Comparison of ENCODE assay signal across 21 cellular contexts in the genomic region with DNA sequence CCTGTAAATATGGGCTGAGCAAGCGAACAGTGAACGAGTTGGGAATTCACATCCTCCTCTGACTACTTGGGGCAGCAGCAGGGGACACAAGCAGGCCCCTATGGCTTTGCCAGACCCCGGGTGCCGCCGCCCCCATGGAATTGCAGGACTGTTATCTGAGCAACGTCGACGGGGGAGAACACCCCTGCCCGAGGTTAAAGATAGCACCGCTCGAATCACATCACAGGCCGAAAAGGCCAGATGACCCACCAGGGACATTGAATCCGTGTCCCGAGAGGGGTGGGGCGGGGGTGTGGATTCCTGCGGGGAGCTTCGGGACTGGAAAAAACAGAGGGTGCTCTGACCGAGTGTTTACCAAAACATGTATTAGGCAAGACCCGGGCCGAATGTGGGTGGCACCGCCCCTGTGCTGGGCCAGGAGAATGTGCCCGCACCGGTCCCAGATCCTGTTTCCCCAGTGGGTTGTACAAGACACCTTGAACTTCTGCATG. TPM values are rescaled to one million over a fixed set of nuclear protein-coding genes. Genes with fewer than 3 reads are reported as not detected.
DNase-seq lines count a peak whose midpoint lies in the region; ATAC-seq and TF ChIP-seq lines count a peak whose summit lies in the region.
"Had no signal": no experiment of that assay in that cellular context is flagged by ENCODE, and none has a peak within 500 bp of the region (broad histone marks: within the 10 kb centered on the region; RNA-seq: fewer than 3 reads in every experiment).

No MANE protein-coding gene starts in this region.

- H3K9ac ChIP-seq in parathyroid adenoma: peak overlapping the region; percentile 58

- CTCF ChIA-PET in HEK293T (lab: Yijun Ruan, JAX): no interaction called here

- no peak overlapping the region for H3K4me3 ChIP-seq in body of pancreas
- H3K4me3 ChIP-seq in right atrium auricular region: no peak overlapping the region
- no peak overlapping the region for H3K4me3 ChIP-seq in parathyroid adenoma (ENCODE audit: low read depth, low read length)
- H3K4me3 ChIP-seq: A549, cardiac muscle cell, tibial nerve had no signal

- H3K36me3 ChIP-seq in body of pancreas (replicated peaks in 1 of 2; ENCODE audit: insufficient read depth in 1 of 2, low read depth in 2 of 2) (no peaks in the 10 kb centered on the region), right atrium auricular region (peaks cover 13% of the 10 kb centered on the region), parathyroid adenoma (ENCODE audit: control insufficient read depth, insufficient read depth, low read length) (no peaks in the 10 kb centered on the region)
- H3K36me3 ChIP-seq: cardiac muscle cell had no signal

- peak overlapping the region; percentile 54 for H3K27ac ChIP-seq in C4-2B
- H3K27ac ChIP-seq in body of pancreas: peak overlapping the region in 3 of 4 donors; percentile 54 to 75 (median 71)
- peak overlapping the region; percentile 76 to 80 for H3K27ac ChIP-seq in right atrium auricular region
- peak overlapping the region; percentile 95 for H3K27ac ChIP-seq in parathyroid adenoma
- H3K27ac ChIP-seq: A549, cardiac muscle cell, tibial nerve had no signal

- H3K27me3 ChIP-seq in body of pancreas (no peaks in the 10 kb centered on the region), right atrium auricular region (no peaks in the 10 kb centered on the region), parathyroid adenoma (ENCODE audit: control insufficient read depth, insufficient read depth, low read length) (no peaks in the 10 kb centered on the region)
- H3K27me3 ChIP-seq: cardiac muscle cell, tibial nerve had no signal

- peaks cover 17% of the 10 kb centered on the region for H3K4me1 ChIP-seq in body of pancreas
- H3K4me1 ChIP-seq in right atrium auricular region: peaks cover 0 to 38% of the 10 kb centered on the region in 2 donors
- H3K4me1 ChIP-seq in parathyroid adenoma: peaks cover 11% of the 10 kb centered on the region
- H3K4me1 ChIP-seq: A549 had no signal

- 21 to 36% methylated on average over 7 to 23 of the region's 23 CpGs for WGBS in body of pancreas, 2 donors

- DNase-seq in body of pancreas (peak; percentile 65 to 83 (median 77)), right atrium auricular region (ENCODE audit: low spot score) (no peak), HEK293T (ENCODE audit: extremely low spot score) (no peak), DMS 273 (lab: John Stamatoyannopoulos, UW; ENCODE audit: unreplicated experiment) (no peak), HUDEP-2 (lab: John Stamatoyannopoulos, UW; ENCODE audit: unreplicated experiment in 76 of 76) (no peak)
- DNase-seq: activated CD8-positive, alpha-beta T cell treated with anti-CD3 and anti-CD28 coated beads for 36 hours; activated naive CD8-positive, alpha-beta T cell treated with anti-CD3 and anti-CD28 coated beads, Interleukin-2, amount 50 U/mL, for 24 hours; C1 segment of cervical spinal cord; effector CD8-positive, alpha-beta T cell; naive thymus-derived CD4-positive, alpha-beta T cell; NCI-H146; NCI-H2227 treated with DMSO at 0.1 percent for 48 hours; posterior cingulate gyrus; RPMI8226; stimulated activated naive B cell treated with anti-CD40 and anti-IgM and Interleukin-4, amounts not matched to agents 10 μg/mL and 1 μg/mL and 100 μg/mL, for 72 hours had no signal

- ATAC-seq in body of pancreas (peak; percentile 82), GM19463 (IDR thresholded peaks at IDR 0.05; ENCODE audit: unreplicated experiment) (no peak)
- ATAC-seq: activated CD8-positive, alpha-beta T cell treated with anti-CD3 and anti-CD28 coated beads for 36 hours; activated naive CD8-positive, alpha-beta T cell treated with anti-CD3 and anti-CD28 coated beads, Interleukin-2, amount 50 U/mL, for 24 hours; naive thymus-derived CD4-positive, alpha-beta T cell; stimulated activated naive B cell treated with anti-CD40 and anti-IgM and Interleukin-4, amounts not matched to agents 10 μg/mL and 1 μg/mL and 100 μg/mL, for 72 hours had no signal

- intact Hi-C loops in body of pancreas (cut with DNase I): no loop called here

- peak overlapping the region; percentile 45 for H3K4me2 ChIP-seq in parathyroid adenoma (ENCODE audit: low read length)
- H3K4me2 ChIP-seq: A549 had no signal

- no peaks in the 10 kb centered on the region for H3K9me3 ChIP-seq in body of pancreas
- H3K9me3 ChIP-seq in right atrium auricular region: no peaks in the 10 kb centered on the region
- no peaks in the 10 kb centered on the region for H3K9me3 ChIP-seq in parathyroid adenoma (ENCODE audit: control insufficient read depth, low read length)
- H3K9me3 ChIP-seq: A549, tibial nerve had no signal

- peak overlapping the region; percentile 93 for H2AFZ ChIP-seq in parathyroid adenoma

- TF ChIP-seq POLR2A in body of pancreas (IDR thresholded peaks at IDR 0.05): no peak

- H3K79me2 ChIP-seq in parathyroid adenoma: peaks cover 22% of the 10 kb centered on the region

- POLR2A ChIA-PET in HEK293T (lab: Yijun Ruan, JAX): no interaction called here

- TF ChIP-seq CTCF in C4-2B (conservative IDR thresholded peaks at IDR 0.05) (no peak), body of pancreas (IDR thresholded peaks at IDR 0.05) (no peak), right atrium auricular region (IDR thresholded peaks at IDR 0.05) (no peak), parathyroid adenoma (IDR thresholded peaks at IDR 0.05) (no peak)

TF ChIP-seq in HEK293T, 16 proteins besides CTCF, POLR2A, EP300 and RAD21:
- TF ChIP-seq, protein P1, sequence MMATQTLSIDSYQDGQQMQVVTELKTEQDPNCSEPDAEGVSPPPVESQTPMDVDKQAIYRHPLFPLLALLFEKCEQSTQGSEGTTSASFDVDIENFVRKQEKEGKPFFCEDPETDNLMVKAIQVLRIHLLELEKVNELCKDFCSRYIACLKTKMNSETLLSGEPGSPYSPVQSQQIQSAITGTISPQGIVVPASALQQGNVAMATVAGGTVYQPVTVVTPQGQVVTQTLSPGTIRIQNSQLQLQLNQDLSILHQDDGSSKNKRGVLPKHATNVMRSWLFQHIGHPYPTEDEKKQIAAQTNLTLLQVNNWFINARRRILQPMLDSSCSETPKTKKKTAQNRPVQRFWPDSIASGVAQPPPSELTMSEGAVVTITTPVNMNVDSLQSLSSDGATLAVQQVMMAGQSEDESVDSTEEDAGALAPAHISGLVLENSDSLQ (IDR thresholded peaks at IDR 0.05): no peak
- no peak for TF ChIP-seq FOXK2 (IDR thresholded peaks at IDR 0.05)
- TF ChIP-seq L3MBTL2 (conservative IDR thresholded peaks at IDR 0.05): no peak
- TF ChIP-seq TARDBP (IDR thresholded peaks at IDR 0.05): no peak
- TF ChIP-seq ARNT (IDR thresholded peaks at IDR 0.05): no peak
- no peak for TF ChIP-seq ZNF384 (IDR thresholded peaks at IDR 0.05)
- TF ChIP-seq NFRKB (IDR thresholded peaks at IDR 0.05): no peak

RNA-seq across cellular contexts. Expression of a gene that starts 9.1 kb away (rescaled TPM):
- total RNA-seq in body of pancreas (10 to 100 TPM in 1 of 2 donors, 1 to 10 TPM in 1; 8.0 to 20.4 TPM), right atrium auricular region (10 to 100 TPM; 30.5 to 51.3 TPM)

RNA-seq across cellular contexts. Expression of a gene that starts 30.9 kb away (rescaled TPM):
- total RNA-seq in body of pancreas (10 to 100 TPM in 1 of 2 donors, 1 to 10 TPM in 1; 5.4 to 12.9 TPM), right atrium auricular region (1 to 10 TPM; 3.0 to 7.6 TPM)

Comparison
In these comparisons a context has a peak if more than half of its experiments do, and no peak if none do; other contexts are left out.
1. DNase-seq: peak in body of pancreas (4 of 4); none in right atrium auricular region (single experiment), HEK293T (single experiment), DMS 273 (single experiment) and HUDEP-2 (0 of 76).
2. Peak in every context shown above with its lines, with median percentiles within 50 percentile points of each other: H3K27ac ChIP-seq.